In genomic region chr10:68871731-68872342, GRCh38 we compare ENCODE assay signal across 1 cellular context.
A peak's percentile ranks its signal among the peaks of the same experiment; 100 is the strongest.
TF ChIP-seq lines count a peak whose summit lies in the region.

No MANE protein-coding gene starts in this region.

TF ChIP-seq in HEK293, 187 proteins besides CTCF, POLR2A, EP300 and RAD21 (continued from another document and continues in another):
- TF ChIP-seq, protein P1, sequence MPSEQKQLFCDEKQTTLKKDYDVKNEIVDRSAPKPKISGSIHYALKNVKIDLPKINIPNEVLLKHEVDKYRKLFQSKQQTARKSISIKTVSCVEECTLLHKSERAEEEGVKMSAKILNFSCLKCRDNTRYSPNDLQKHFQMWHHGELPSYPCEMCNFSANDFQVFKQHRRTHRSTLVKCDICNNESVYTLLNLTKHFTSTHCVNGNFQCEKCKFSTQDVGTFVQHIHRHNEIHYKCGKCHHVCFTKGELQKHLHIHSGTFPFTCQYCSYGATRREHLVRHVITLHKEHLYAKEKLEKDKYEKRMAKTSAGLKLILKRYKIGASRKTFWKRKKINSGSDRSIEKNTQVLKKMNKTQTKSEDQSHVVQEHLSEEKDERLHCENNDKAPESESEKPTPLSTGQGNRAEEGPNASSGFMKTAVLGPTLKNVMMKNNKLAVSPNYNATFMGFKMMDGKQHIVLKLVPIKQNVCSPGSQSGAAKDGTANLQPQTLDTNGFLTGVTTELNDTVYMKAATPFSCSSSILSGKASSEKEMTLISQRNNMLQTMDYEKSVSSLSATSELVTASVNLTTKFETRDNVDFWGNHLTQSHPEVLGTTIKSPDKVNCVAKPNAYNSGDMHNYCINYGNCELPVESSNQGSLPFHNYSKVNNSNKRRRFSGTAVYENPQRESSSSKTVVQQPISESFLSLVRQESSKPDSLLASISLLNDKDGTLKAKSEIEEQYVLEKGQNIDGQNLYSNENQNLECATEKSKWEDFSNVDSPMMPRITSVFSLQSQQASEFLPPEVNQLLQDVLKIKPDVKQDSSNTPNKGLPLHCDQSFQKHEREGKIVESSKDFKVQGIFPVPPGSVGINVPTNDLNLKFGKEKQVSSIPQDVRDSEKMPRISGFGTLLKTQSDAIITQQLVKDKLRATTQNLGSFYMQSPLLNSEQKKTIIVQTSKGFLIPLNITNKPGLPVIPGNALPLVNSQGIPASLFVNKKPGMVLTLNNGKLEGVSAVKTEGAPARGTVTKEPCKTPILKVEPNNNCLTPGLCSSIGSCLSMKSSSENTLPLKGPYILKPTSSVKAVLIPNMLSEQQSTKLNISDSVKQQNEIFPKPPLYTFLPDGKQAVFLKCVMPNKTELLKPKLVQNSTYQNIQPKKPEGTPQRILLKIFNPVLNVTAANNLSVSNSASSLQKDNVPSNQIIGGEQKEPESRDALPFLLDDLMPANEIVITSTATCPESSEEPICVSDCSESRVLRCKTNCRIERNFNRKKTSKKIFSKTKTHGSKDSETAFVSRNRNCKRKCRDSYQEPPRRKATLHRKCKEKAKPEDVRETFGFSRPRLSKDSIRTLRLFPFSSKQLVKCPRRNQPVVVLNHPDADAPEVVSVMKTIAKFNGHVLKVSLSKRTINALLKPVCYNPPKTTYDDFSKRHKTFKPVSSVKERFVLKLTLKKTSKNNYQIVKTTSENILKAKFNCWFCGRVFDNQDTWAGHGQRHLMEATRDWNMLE (tag by site-specific recombination; conservative IDR thresholded peaks at IDR 0.05; ENCODE audit: low read depth): peak; percentile 41
- TF ChIP-seq GLIS2 (tag by site-specific recombination; IDR thresholded peaks at IDR 0.05) (no peak), ZNF707 (tag by site-specific recombination; IDR thresholded peaks at IDR 0.05) (no peak), ZNF211 (tag by site-specific recombination; IDR thresholded peaks at IDR 0.05; ENCODE audit: low read depth) (no peak), OVOL3 (tag by site-specific recombination; IDR thresholded peaks at IDR 0.05) (peak; percentile 87), ZNF624 (tag by site-specific recombination; IDR thresholded peaks at IDR 0.05) (no peak), ZBTB8A (tag by site-specific recombination; IDR thresholded peaks at IDR 0.05) (peak; percentile 74), SP3 (tag by site-specific recombination; IDR thresholded peaks at IDR 0.05) (no peak), ZNF529 (tag by site-specific recombination; IDR thresholded peaks at IDR 0.05; ENCODE audit: insufficient replicate concordance) (no peak), ZNF426 (tag by site-specific recombination; IDR thresholded peaks at IDR 0.05) (no peak), MZF1 (tag by site-specific recombination; IDR thresholded peaks at IDR 0.05; ENCODE audit: borderline replicate concordance) (peak; percentile 87; the same call in 1 of the 2 replicates), ZNF274 (IDR thresholded peaks at IDR 0.05; ENCODE audit: low read length) (no peak), ZNF274 (tag by site-specific recombination; IDR thresholded peaks at IDR 0.05; ENCODE audit: borderline replicate concordance) (no peak), TRIM28 (IDR thresholded peaks at IDR 0.05; ENCODE audit: borderline replicate concordance, low read length) (no peak), ZNF10 (tag by site-specific recombination; IDR thresholded peaks at IDR 0.05) (peak; percentile 61), ZNF747 (tag by site-specific recombination; IDR thresholded peaks at IDR 0.05) (no peak), PATZ1 (tag by site-specific recombination; IDR thresholded peaks at IDR 0.05) (peak; percentile 63; the same call in 1 of the 2 replicates), REST (tag by site-specific recombination; IDR thresholded peaks at IDR 0.05) (no peak), WT1 (tag by site-specific recombination; IDR thresholded peaks at IDR 0.05) (peak; percentile 91), ZNF510 (tag by site-specific recombination; IDR thresholded peaks at IDR 0.05; ENCODE audit: insufficient replicate concordance) (no peak), ZNF837 (tag by site-specific recombination; IDR thresholded peaks at IDR 0.05) (no peak), ZNF148 (tag by site-specific recombination; IDR thresholded peaks at IDR 0.05; ENCODE audit: borderline replicate concordance) (no peak), ZNF514 (tag by site-specific recombination; IDR thresholded peaks at IDR 0.05) (no peak), ZBTB11 (tag by site-specific recombination; conservative IDR thresholded peaks at IDR 0.05; ENCODE audit: low read depth) (no peak), ZNF133 (tag by site-specific recombination; IDR thresholded peaks at IDR 0.05) (no peak), ZNF311 (tag by site-specific recombination; IDR thresholded peaks at IDR 0.05; ENCODE audit: borderline replicate concordance) (no peak), ZNF785 (tag by site-specific recombination; IDR thresholded peaks at IDR 0.05) (no peak), ZNF140 (tag by site-specific recombination; IDR thresholded peaks at IDR 0.05) (no peak), KLF1 (tag by site-specific recombination; IDR thresholded peaks at IDR 0.05) (0 out of 2 replicates have a peak, but pooled peaks have one; percentile 52), ZNF777 (tag by site-specific recombination; IDR thresholded peaks at IDR 0.05; ENCODE audit: borderline replicate concordance) (no peak), ZNF791 (tag by site-specific recombination; IDR thresholded peaks at IDR 0.05) (no peak)
- TF ChIP-seq, protein P2, sequence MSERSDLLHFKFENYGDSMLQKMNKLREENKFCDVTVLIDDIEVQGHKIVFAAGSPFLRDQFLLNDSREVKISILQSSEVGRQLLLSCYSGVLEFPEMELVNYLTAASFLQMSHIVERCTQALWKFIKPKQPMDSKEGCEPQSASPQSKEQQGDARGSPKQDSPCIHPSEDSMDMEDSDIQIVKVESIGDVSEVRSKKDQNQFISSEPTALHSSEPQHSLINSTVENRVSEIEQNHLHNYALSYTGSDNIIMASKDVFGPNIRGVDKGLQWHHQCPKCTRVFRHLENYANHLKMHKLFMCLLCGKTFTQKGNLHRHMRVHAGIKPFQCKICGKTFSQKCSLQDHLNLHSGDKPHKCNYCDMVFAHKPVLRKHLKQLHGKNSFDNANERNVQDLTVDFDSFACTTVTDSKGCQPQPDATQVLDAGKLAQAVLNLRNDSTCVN (tag by site-specific recombination; optimal IDR thresholded peaks at IDR 0.05): no peak
- TF ChIP-seq, protein P3, sequence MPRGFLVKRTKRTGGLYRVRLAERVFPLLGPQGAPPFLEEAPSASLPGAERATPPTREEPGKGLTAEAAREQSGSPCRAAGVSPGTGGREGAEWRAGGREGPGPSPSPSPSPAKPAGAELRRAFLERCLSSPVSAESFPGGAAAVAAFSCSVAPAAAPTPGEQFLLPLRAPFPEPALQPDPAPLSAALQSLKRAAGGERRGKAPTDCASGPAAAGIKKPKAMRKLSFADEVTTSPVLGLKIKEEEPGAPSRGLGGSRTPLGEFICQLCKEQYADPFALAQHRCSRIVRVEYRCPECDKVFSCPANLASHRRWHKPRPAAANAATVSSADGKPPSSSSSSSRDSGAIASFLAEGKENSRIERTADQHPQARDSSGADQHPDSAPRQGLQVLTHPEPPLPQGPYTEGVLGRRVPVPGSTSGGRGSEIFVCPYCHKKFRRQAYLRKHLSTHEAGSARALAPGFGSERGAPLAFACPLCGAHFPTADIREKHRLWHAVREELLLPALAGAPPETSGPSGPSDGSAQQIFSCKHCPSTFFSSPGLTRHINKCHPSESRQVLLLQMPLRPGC (tag by site-specific recombination; IDR thresholded peaks at IDR 0.05): peak; percentile 95
- TF ChIP-seq, protein P4, sequence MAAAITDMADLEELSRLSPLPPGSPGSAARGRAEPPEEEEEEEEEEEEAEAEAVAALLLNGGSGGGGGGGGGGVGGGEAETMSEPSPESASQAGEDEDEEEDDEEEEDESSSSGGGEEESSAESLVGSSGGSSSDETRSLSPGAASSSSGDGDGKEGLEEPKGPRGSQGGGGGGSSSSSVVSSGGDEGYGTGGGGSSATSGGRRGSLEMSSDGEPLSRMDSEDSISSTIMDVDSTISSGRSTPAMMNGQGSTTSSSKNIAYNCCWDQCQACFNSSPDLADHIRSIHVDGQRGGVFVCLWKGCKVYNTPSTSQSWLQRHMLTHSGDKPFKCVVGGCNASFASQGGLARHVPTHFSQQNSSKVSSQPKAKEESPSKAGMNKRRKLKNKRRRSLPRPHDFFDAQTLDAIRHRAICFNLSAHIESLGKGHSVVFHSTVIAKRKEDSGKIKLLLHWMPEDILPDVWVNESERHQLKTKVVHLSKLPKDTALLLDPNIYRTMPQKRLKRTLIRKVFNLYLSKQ (tag by site-specific recombination; IDR thresholded peaks at IDR 0.05; ENCODE audit: borderline replicate concordance): no peak
- TF ChIP-seq, protein P5, sequence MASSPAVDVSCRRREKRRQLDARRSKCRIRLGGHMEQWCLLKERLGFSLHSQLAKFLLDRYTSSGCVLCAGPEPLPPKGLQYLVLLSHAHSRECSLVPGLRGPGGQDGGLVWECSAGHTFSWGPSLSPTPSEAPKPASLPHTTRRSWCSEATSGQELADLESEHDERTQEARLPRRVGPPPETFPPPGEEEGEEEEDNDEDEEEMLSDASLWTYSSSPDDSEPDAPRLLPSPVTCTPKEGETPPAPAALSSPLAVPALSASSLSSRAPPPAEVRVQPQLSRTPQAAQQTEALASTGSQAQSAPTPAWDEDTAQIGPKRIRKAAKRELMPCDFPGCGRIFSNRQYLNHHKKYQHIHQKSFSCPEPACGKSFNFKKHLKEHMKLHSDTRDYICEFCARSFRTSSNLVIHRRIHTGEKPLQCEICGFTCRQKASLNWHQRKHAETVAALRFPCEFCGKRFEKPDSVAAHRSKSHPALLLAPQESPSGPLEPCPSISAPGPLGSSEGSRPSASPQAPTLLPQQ (tag by site-specific recombination; IDR thresholded peaks at IDR 0.05): peak; percentile 52; the same call in 1 of the 2 replicates
